Comparison of ENCODE assay signal across 27 cellular contexts in the genomic region with DNA sequence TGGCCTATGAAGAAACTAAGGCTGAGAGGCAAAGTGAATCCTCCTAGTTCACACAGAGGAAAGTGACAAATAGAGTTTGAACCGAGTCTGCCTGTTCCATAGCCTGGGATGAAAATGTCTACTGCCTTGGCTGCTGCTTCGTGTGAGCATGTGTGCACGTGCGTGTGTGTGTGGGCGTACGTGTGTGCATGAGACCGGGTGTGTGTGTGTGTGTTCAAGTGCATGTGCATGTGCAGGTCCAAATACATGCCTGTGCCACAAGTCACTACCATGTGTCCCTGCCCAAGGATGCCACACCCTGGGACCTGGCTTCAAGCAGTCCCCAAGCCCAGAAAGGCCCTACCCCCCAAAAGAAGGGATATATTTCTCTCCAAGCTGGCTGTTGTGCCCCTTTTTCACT. TPM values are rescaled to one million over a fixed set of nuclear protein-coding genes. Genes with fewer than 3 reads are reported as not detected.
"Had no signal": no experiment of that assay in that cellular context is flagged by ENCODE, and none has a peak within 500 bp of the region (broad histone marks: within the 10 kb centered on the region; RNA-seq: fewer than 3 reads in every experiment).

No MANE protein-coding gene starts in this region.

- H3K9me3 Mint-ChIP-seq: natural killer cell treated with Interleukin-12 subunit alpha and Interleukin-12 subunit beta and Interleukin-15 and Interleukin-18, amount 100 ng/mL, for 72 hours; stimulated activated effector memory CD8-positive, alpha-beta T cell treated with anti-CD3 and anti-CD28 coated beads, Interleukin-12 subunit alpha, Interleukin-12 subunit beta, amount 100 ng/mL, for 72 hours; stimulated activated naive CD8-positive, alpha-beta T cell treated with anti-CD3 and anti-CD28 coated beads, Interleukin-15, Interleukin-2, amounts not matched to agents 100 ng/mL and 50 ng/mL, for 24 hours had no signal

- H3K9me3 ChIP-seq: heart left ventricle, left lung, prostate gland, right lobe of liver, testis, transverse colon had no signal

- H3K27me3 ChIP-seq: dorsolateral prefrontal cortex, heart left ventricle, right lobe of liver, testis, transverse colon had no signal

- H3K4me3 Mint-ChIP-seq: natural killer cell treated with Interleukin-12 subunit alpha and Interleukin-12 subunit beta and Interleukin-15 and Interleukin-18, amount 100 ng/mL, for 72 hours; stimulated activated effector memory CD8-positive, alpha-beta T cell treated with anti-CD3 and anti-CD28 coated beads, Interleukin-12 subunit alpha, Interleukin-12 subunit beta, amount 100 ng/mL, for 72 hours; stimulated activated naive CD8-positive, alpha-beta T cell treated with anti-CD3 and anti-CD28 coated beads, Interleukin-15, Interleukin-2, amounts not matched to agents 100 ng/mL and 50 ng/mL, for 24 hours had no signal

- H2AFZ ChIP-seq: parathyroid adenoma had no signal

- H3K36me3 ChIP-seq: heart left ventricle, left lung, prostate gland, right lobe of liver, transverse colon had no signal

- DNase-seq: cortex of kidney; dorsolateral prefrontal cortex; effector CD8-positive, alpha-beta T cell; foreskin melanocyte; hippocampal formation; left lung; mesenchymal stem cell; midbrain; stimulated activated CD4-positive, alpha-beta T cell treated with anti-CD3 and anti-CD28 coated beads, Interleukin-4, amount 100 ng/mL, for 1 hour; stimulated activated CD8-positive, alpha-beta memory T cell treated with anti-CD3 and anti-CD28 coated beads, Interleukin-4, amount 100 ng/mL, for 48 hours; testis; transverse colon had no signal

- FAIRE-seq: islet of Langerhans had no signal

- H3K9ac ChIP-seq: parathyroid adenoma had no signal

- H3K27ac Mint-ChIP-seq: natural killer cell treated with Interleukin-12 subunit alpha and Interleukin-12 subunit beta and Interleukin-15 and Interleukin-18, amount 100 ng/mL, for 72 hours; stimulated activated effector memory CD8-positive, alpha-beta T cell treated with anti-CD3 and anti-CD28 coated beads, Interleukin-12 subunit alpha, Interleukin-12 subunit beta, amount 100 ng/mL, for 72 hours; stimulated activated naive CD8-positive, alpha-beta T cell treated with anti-CD3 and anti-CD28 coated beads, Interleukin-15, Interleukin-2, amounts not matched to agents 100 ng/mL and 50 ng/mL, for 24 hours had no signal

- ATAC-seq: heart left ventricle; left lung; stimulated activated effector memory CD8-positive, alpha-beta T cell treated with anti-CD3 and anti-CD28 coated beads, Interleukin-12 subunit alpha, Interleukin-12 subunit beta, amount 100 ng/mL, for 72 hours had no signal

- H3K4me3 ChIP-seq: dorsolateral prefrontal cortex, heart left ventricle, left lung, lung, prostate gland, right lobe of liver, testis, transverse colon had no signal

- H3K36me3 Mint-ChIP-seq: natural killer cell treated with Interleukin-12 subunit alpha and Interleukin-12 subunit beta and Interleukin-15 and Interleukin-18, amount 100 ng/mL, for 72 hours; stimulated activated effector memory CD8-positive, alpha-beta T cell treated with anti-CD3 and anti-CD28 coated beads, Interleukin-12 subunit alpha, Interleukin-12 subunit beta, amount 100 ng/mL, for 72 hours had no signal

- H3K79me2 ChIP-seq: parathyroid adenoma had no signal

- H3K4me1 ChIP-seq: left lung, testis had no signal

- H3K27ac ChIP-seq: dorsolateral prefrontal cortex, heart left ventricle, left lung, parathyroid adenoma, prostate gland, testis, transverse colon had no signal

RNA-seq across cellular contexts. Expression of a gene that starts 13.6 kb away (rescaled TPM):
- total RNA-seq: glomerular endothelial cell; natural killer cell treated with Interleukin-12 subunit alpha and Interleukin-12 subunit beta and Interleukin-15 and Interleukin-18, amount 100 ng/mL, for 72 hours; omental fat pad; renal cortical epithelial cell; right lobe of liver; subcutaneous adipose tissue; ureter had no signal
- polyA plus RNA-seq: esophagus, heart left ventricle had no signal
